In the genomic region with DNA sequence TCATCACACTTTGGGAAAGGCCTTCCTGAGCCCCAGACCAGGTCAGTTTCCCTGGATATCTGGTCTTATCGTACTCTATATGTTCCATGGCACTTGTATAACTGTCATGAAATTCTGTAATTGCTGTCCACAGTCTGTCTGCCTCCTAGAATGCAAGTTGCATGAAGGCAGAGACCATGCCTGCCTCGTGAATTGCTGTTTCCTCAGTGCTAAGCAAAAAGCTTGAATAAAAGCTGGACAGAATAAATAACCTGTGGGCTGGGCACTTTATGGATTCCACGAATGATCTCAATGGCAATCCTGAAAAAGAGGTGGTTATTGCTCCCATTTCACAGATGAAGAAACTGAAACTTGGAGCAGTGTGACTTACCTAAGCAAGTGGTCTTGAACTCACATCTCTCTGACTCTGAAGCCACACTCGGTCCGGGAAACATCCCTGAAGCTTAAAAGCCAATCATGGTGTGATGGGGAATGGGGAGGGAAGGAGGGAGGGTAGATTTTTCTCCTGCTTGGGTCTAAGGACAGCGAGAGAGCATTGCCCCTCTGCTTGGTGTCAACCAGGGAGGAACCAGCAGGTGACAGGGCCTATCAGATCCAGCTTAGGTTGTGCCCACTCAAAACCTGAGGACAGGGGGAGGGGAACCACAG, we compare ENCODE assay signal across 14 cellular contexts. TPM values are rescaled to one million over a fixed set of nuclear protein-coding genes. Genes with fewer than 3 reads are reported as not detected.
DNase-seq lines count a peak whose midpoint lies in the region; ATAC-seq and TF ChIP-seq lines count a peak whose summit lies in the region.
"Had no signal": no experiment of that assay in that cellular context is flagged by ENCODE, and none has a peak within 500 bp of the region (broad histone marks: within the 10 kb centered on the region; RNA-seq: fewer than 3 reads in every experiment).

No MANE protein-coding gene starts in this region.

- H3K4me2 ChIP-seq in OCI-LY3 (ENCODE audit: low read length), result peak overlapping the region; percentile 99

- ATAC-seq in heart right ventricle (no peak), left lobe of liver (no peak)
- ATAC-seq: activated CD8-positive, alpha-beta memory T cell treated with anti-CD3 and anti-CD28 coated beads, Interleukin-2, amount 10 ng/mL, durations not matched to agents 7 days and 5 days had no signal

- peak overlapping the region; percentile 78; the same call in 1 of the 2 replicates for H3K9ac ChIP-seq in OCI-LY3 (ENCODE audit: low read length)
- H3K9ac ChIP-seq in iPS-15b (ENCODE audit: low read depth, low read length), result no peak overlapping the region

- no peaks in the 10 kb centered on the region for H4K20me1 ChIP-seq in OCI-LY3 (ENCODE audit: insufficient read depth, low read length)

- H3K9me3 ChIP-seq in left ventricle myocardium inferior (replicated peaks), result no peaks in the 10 kb centered on the region
- H3K9me3 ChIP-seq in heart right ventricle, result no peaks in the 10 kb centered on the region
- H3K9me3 ChIP-seq in OCI-LY3 (ENCODE audit: insufficient read depth, low read length), result no peaks in the 10 kb centered on the region
- no peaks in the 10 kb centered on the region for H3K9me3 ChIP-seq in iPS-15b (ENCODE audit: control insufficient read depth, insufficient read depth, low read length)
- H3K9me3 ChIP-seq: psoas muscle, SJCRH30, upper lobe of left lung had no signal

- DNase-seq in left ventricle myocardium inferior, result no peak
- no peak for DNase-seq in heart right ventricle
- no peak for DNase-seq in left lobe of liver (ENCODE audit: low spot score)
- no peak for DNase-seq in MV-4-11 (lab: John Stamatoyannopoulos, UW)
- DNase-seq in DMS53 treated with DMSO at 0.1 percent for 48 hours (lab: John Stamatoyannopoulos, UW; ENCODE audit: unreplicated experiment), result no peak
- no peak for DNase-seq in globus pallidus (ENCODE audit: low spot score)
- DNase-seq: dermis blood vessel endothelial cell, NCI-H2171 had no signal

- H2AFZ ChIP-seq in OCI-LY3 (ENCODE audit: low read depth, low read length), result peak overlapping the region; percentile 98; the same call in 1 of the 2 replicates

- TF ChIP-seq CTCF in left ventricle myocardium inferior (IDR thresholded peaks at IDR 0.05; ENCODE audit: borderline replicate concordance) (no peak), heart right ventricle (IDR thresholded peaks at IDR 0.05) (no peak), OCI-LY3 (IDR thresholded peaks at IDR 0.05; ENCODE audit: low read depth, low read length) (no peak)

- H3K4me3 ChIP-seq in left ventricle myocardium inferior, result peak overlapping the region; percentile 52
- H3K4me3 ChIP-seq in heart right ventricle, result no peak overlapping the region
- H3K4me3 ChIP-seq in OCI-LY3 (ENCODE audit: low read length), result peak overlapping the region; percentile 91
- peak overlapping the region; percentile 48 for H3K4me3 ChIP-seq in iPS-15b (ENCODE audit: low read depth, low read length)

- H3K36me3 ChIP-seq in left ventricle myocardium inferior (no peaks in the 10 kb centered on the region), heart right ventricle (no peaks in the 10 kb centered on the region), OCI-LY3 (replicated peaks; ENCODE audit: low read depth, low read length) (no peaks in the 10 kb centered on the region), iPS-15b (ENCODE audit: control insufficient read depth, insufficient read depth, low read length) (no peaks in the 10 kb centered on the region)
- H3K36me3 ChIP-seq: SJCRH30, upper lobe of left lung had no signal

- WGBS in heart right ventricle, 2 donors, result 27 to 34% methylated on average over 6 of the region's 6 CpGs

- H3K27me3 ChIP-seq in left ventricle myocardium inferior (ENCODE audit: low read depth) (peaks cover 96% of the 10 kb centered on the region), heart right ventricle (peaks cover 22 to 93% (median 92%) of the 10 kb centered on the region in 7 donors), OCI-LY3 (ENCODE audit: low read depth, low read length) (peaks cover 58% of the 10 kb centered on the region), iPS-15b (ENCODE audit: control insufficient read depth, insufficient read depth, low read length) (peaks cover 92% of the 10 kb centered on the region)

- no peaks in the 10 kb centered on the region for H3K79me2 ChIP-seq in OCI-LY3 (ENCODE audit: low read length)

- intact Hi-C loops in left ventricle myocardium inferior (cut with micrococcal nuclease), result no loop called here
- intact Hi-C loops in heart right ventricle (cut with DNase I), result no loop called here

- no peak overlapping the region for H3K27ac ChIP-seq in left ventricle myocardium inferior (replicated peaks)
- no peak overlapping the region for H3K27ac ChIP-seq in heart right ventricle
- peak overlapping the region; percentile 80; the same call in 1 of the 2 replicates for H3K27ac ChIP-seq in OCI-LY3 (ENCODE audit: low read length)
- H3K27ac ChIP-seq: psoas muscle, SJCRH30, upper lobe of left lung had no signal

- H3K4me1 ChIP-seq in left ventricle myocardium inferior (peaks cover 20% of the 10 kb centered on the region), heart right ventricle (peaks cover 2 to 37% (median 26%) of the 10 kb centered on the region in 9 donors), OCI-LY3 (ENCODE audit: low read length) (peaks cover 33% of the 10 kb centered on the region), iPS-15b (ENCODE audit: control insufficient read depth, insufficient read depth, low read length) (peaks cover 7% of the 10 kb centered on the region)
- H3K4me1 ChIP-seq: psoas muscle, SJCRH30 had no signal

RNA-seq across cellular contexts. Expression of a gene that starts 13.2 kb away (rescaled TPM):
- total RNA-seq in left ventricle myocardium inferior (not detected), heart right ventricle (under 1 TPM in 3 of 10 donors, not detected in 7; 0.19 to 0.42 (median 0.41) TPM), left lobe of liver (2.9 TPM)
- under 1 TPM; 0.23 to 0.37 TPM for polyA plus RNA-seq in heart right ventricle
- total RNA-seq: activated CD8-positive, alpha-beta memory T cell treated with anti-CD3 and anti-CD28 coated beads, Interleukin-2, amount 10 ng/mL, durations not matched to agents 7 days and 5 days; dermis blood vessel endothelial cell; psoas muscle; upper lobe of left lung had no signal
- polyA plus RNA-seq: psoas muscle had no signal

Comparison
In these comparisons a context has a peak if more than half of its experiments do, and no peak if none do; other contexts are left out.
1. H3K4me3 ChIP-seq: peak in left ventricle myocardium inferior (single experiment), OCI-LY3 (single experiment) and iPS-15b (single experiment); none in heart right ventricle (0 of 10).